Comparison of ENCODE assay signal across 8 cellular contexts in genomic region chr11:129695543-129696308, GRCh38.
DNase-seq lines count a peak whose midpoint lies in the region; ATAC-seq, FAIRE-seq and TF ChIP-seq lines count a peak whose summit lies in the region.

No MANE protein-coding gene starts in this region.

- H3K4me3 Mint-ChIP-seq in naive thymus-derived CD8-positive, alpha-beta T cell = peak overlapping the region; percentile 84 to 95 (median 90)
- peak overlapping the region; percentile 76 to 83 for H3K4me3 Mint-ChIP-seq in stimulated activated naive CD8-positive, alpha-beta T cell treated with anti-CD3 and anti-CD28 coated beads, Interleukin-15, amount 100 ng/mL, for 72 hours

- H3K27ac ChIP-seq in A549 = no peak overlapping the region

- TF ChIP-seq RAD21 in A549 (conservative IDR thresholded peaks at IDR 0.05 in 1 of 2, IDR thresholded peaks at IDR 0.05 in 1 of 2) = peak; percentile 43 to 62; a peak in 4 of 5 replicates

- H3K9me3 Mint-ChIP-seq in naive thymus-derived CD8-positive, alpha-beta T cell = no peaks in the 10 kb centered on the region
- no peaks in the 10 kb centered on the region for H3K9me3 Mint-ChIP-seq in stimulated activated naive CD8-positive, alpha-beta T cell treated with anti-CD3 and anti-CD28 coated beads, Interleukin-15, amount 100 ng/mL, for 72 hours

- no peaks in the 10 kb centered on the region for H3K36me3 Mint-ChIP-seq in naive thymus-derived CD8-positive, alpha-beta T cell

- H3K9me3 ChIP-seq in A549 = no peaks in the 10 kb centered on the region

- FAIRE-seq in A549 (lab: Jason Lieb, UNC) = no peak

- peaks cover 1 to 29% (median 20%) of the 10 kb centered on the region in 5 donors for H3K27me3 Mint-ChIP-seq in naive thymus-derived CD8-positive, alpha-beta T cell
- H3K27me3 Mint-ChIP-seq in stimulated activated naive CD8-positive, alpha-beta T cell treated with anti-CD3 and anti-CD28 coated beads, Interleukin-15, amount 100 ng/mL, for 72 hours = peaks cover 5% of the 10 kb centered on the region

- CTCF ChIA-PET in A549 (lab: Yijun Ruan, JAX) = interaction anchor here (0.8 to 2.0 kb wide), 11 partner anchors 9 to 329 kb away, joined by 3 to 7 read pairs (median 4); partner anchors contain the start of gene BARX2

- TF ChIP-seq POLR2A in A549 (IDR thresholded peaks at IDR 0.05; ENCODE audit: low read length) (no peak), erythroblast (IDR thresholded peaks at IDR 0.05; ENCODE audit: low read length) (no peak)

- H3K27ac Mint-ChIP-seq in naive thymus-derived CD8-positive, alpha-beta T cell = peak overlapping the region; percentile 31 to 87 (median 75)
- H3K27ac Mint-ChIP-seq in stimulated activated naive CD8-positive, alpha-beta T cell treated with anti-CD3 and anti-CD28 coated beads, Interleukin-15, amount 100 ng/mL, for 72 hours = peak overlapping the region in 1 of 2 donors; percentile 73

- H3K4me1 ChIP-seq in A549 = 0 out of 3 replicates have a peak, but pooled peaks cover 3% of the 10 kb centered on the region

- DNase-seq in A549 (ENCODE audit: low read depth in 1 of 2, low spot score in 1 of 2) (peak; percentile 17 to 48), NCI-H345 treated with DMSO at 0.1 percent for 48 hours (lab: John Stamatoyannopoulos, UW; ENCODE audit: unreplicated experiment) (peak; percentile 64), erythroblast (lab: John Stamatoyannopoulos, UW) (peak; percentile 45 to 61)
- peak; percentile 40 to 42 (median 41) for DNase-seq in activated CD8-positive, alpha-beta memory T cell treated with anti-CD3 and anti-CD28 coated beads for 48 hours (ENCODE audit: low read depth in 2 of 3, low spot score in 2 of 3)
- DNase-seq in naive thymus-derived CD8-positive, alpha-beta T cell = peak; percentile 53 to 83 (median 71)
- peak; percentile 77 to 80 for DNase-seq in stimulated activated naive CD8-positive, alpha-beta T cell treated with anti-CD3 and anti-CD28 coated beads, Interleukin-15, amount 100 ng/mL, for 72 hours

- H3K4me2 ChIP-seq in A549 = peak overlapping the region; percentile 80

- 4% methylated on average over 8 of the region's 25 CpGs for WGBS in A549 (ENCODE audit: missing lambda C conversion rate)

- TF ChIP-seq EP300 in A549 (IDR thresholded peaks at IDR 0.05) = no peak

- no peak overlapping the region for H3K4me3 ChIP-seq in A549

- POLR2A ChIA-PET in A549 (lab: Yijun Ruan, JAX) = no interaction called here
- POLR2A ChIA-PET in naive thymus-derived CD8-positive, alpha-beta T cell (lab: Charles Lee) = no interaction called here

- peaks cover 2 to 8% (median 7%) of the 10 kb centered on the region in 4 donors for H3K4me1 Mint-ChIP-seq in naive thymus-derived CD8-positive, alpha-beta T cell
- H3K4me1 Mint-ChIP-seq in stimulated activated naive CD8-positive, alpha-beta T cell treated with anti-CD3 and anti-CD28 coated beads, Interleukin-15, amount 100 ng/mL, for 72 hours = peaks cover 5% of the 10 kb centered on the region

- ATAC-seq in A549 (peak; percentile 81 to 92), GM18519 (IDR thresholded peaks at IDR 0.05; ENCODE audit: low FRiP score, unreplicated experiment) (peak; percentile 68), HG03039 (IDR thresholded peaks at IDR 0.05; ENCODE audit: unreplicated experiment) (peak; percentile 72)
- peak; percentile 95 to 97 for ATAC-seq in naive thymus-derived CD8-positive, alpha-beta T cell
- ATAC-seq in stimulated activated naive CD8-positive, alpha-beta T cell treated with anti-CD3 and anti-CD28 coated beads, Interleukin-15, amount 100 ng/mL, for 72 hours = peak; percentile 91

- TF ChIP-seq CTCF in A549 (IDR thresholded peaks at IDR 0.05) = peak; percentile 46

TF ChIP-seq in A549, 52 proteins besides CTCF, POLR2A, EP300 and RAD21:
- TF ChIP-seq GATA3 (IDR thresholded peaks at IDR 0.05; ENCODE audit: borderline replicate concordance) (no peak), SMC3 (IDR thresholded peaks at IDR 0.05) (peak; percentile 59; the same call in 2 of the 3 replicates), PHF8 (IDR thresholded peaks at IDR 0.05; ENCODE audit: borderline replicate concordance, low read depth) (no peak), RARB (CRISPR knock-in tag; IDR thresholded peaks at IDR 0.05) (no peak), FOSB (CRISPR knock-in tag; IDR thresholded peaks at IDR 0.05) (no peak), RCOR1 (IDR thresholded peaks at IDR 0.05; ENCODE audit: low read depth, low read length) (no peak), SREBF2 (IDR thresholded peaks at IDR 0.05) (no peak)
